Comparison of ENCODE assay signal across 19 cellular contexts in the genomic region with DNA sequence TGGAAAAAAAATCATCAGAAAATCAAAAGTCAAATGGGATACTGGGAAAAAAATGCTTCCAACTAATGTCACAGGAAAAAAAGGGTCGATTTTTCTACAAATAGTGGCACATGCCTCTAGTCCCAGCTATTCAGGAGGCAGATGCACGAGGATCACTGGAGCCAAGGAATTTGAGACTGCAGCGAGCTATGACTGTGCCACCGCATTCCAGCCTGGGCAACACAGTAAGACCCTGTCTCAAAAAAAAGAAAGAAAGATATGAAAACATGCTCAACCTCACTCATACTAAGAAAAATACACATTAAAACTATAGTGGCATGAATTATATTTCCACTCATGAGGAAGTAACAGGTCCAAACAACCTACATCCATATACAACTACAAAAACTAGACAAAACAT.
"Had no signal": no experiment of that assay in that cellular context is flagged by ENCODE, and none has a peak within 500 bp of the region (broad histone marks: within the 10 kb centered on the region; RNA-seq: fewer than 3 reads in every experiment).

No MANE protein-coding gene starts in this region.

- H3K27ac ChIP-seq: coronary artery, epithelial cell of prostate, lower lobe of right lung, testis, vagina, WERI-Rb-1 had no signal

- H3K4me3 ChIP-seq: coronary artery, lower lobe of right lung, testis, vagina had no signal

- H3K9me3 Mint-ChIP-seq: activated naive CD4-positive, alpha-beta T cell treated with anti-CD3 and anti-CD28 coated beads, Interleukin-2, amount 10 ng/mL, durations not matched to agents 7 days and 5 days; activated T-cell treated with anti-CD3 and anti-CD28 coated beads, Interleukin-2, amount 50 U/mL, for 72 hours had no signal

- H3K27me3 Mint-ChIP-seq: activated naive CD4-positive, alpha-beta T cell treated with anti-CD3 and anti-CD28 coated beads, Interleukin-2, amount 10 ng/mL, durations not matched to agents 7 days and 5 days; stimulated activated naive B cell treated with anti-CD40 and anti-IgM and Interleukin-4, amounts not matched to agents 10 μg/mL and 1 μg/mL and 100 μg/mL, for 72 hours; type B pancreatic cell had no signal

- H3K36me3 ChIP-seq: lower lobe of right lung, vagina, WERI-Rb-1 had no signal

- H3K27ac Mint-ChIP-seq: activated naive CD4-positive, alpha-beta T cell treated with anti-CD3 and anti-CD28 coated beads, Interleukin-2, amount 10 ng/mL, durations not matched to agents 7 days and 5 days; activated T-cell treated with anti-CD3 and anti-CD28 coated beads, Interleukin-2, amount 50 U/mL, for 72 hours; nephron progenitor cell; stimulated activated naive B cell treated with anti-CD40 and anti-IgM and Interleukin-4, amounts not matched to agents 10 μg/mL and 1 μg/mL and 100 μg/mL, for 72 hours; type B pancreatic cell had no signal

- H3K4me3 Mint-ChIP-seq: activated naive CD4-positive, alpha-beta T cell treated with anti-CD3 and anti-CD28 coated beads, Interleukin-2, amount 10 ng/mL, durations not matched to agents 7 days and 5 days; activated T-cell treated with anti-CD3 and anti-CD28 coated beads, Interleukin-2, amount 50 U/mL, for 72 hours; nephron progenitor cell; stimulated activated naive B cell treated with anti-CD40 and anti-IgM and Interleukin-4, amounts not matched to agents 10 μg/mL and 1 μg/mL and 100 μg/mL, for 72 hours; type B pancreatic cell had no signal

- DNase-seq: activated CD8-positive, alpha-beta memory T cell treated with anti-CD3 and anti-CD28 coated beads, Interleukin-2, amount 50 U/mL, for 48 hours; activated effector memory CD4-positive, alpha-beta T cell treated with anti-CD3 and anti-CD28 coated beads, Interleukin-2, amount 50 U/mL, for 16 hours; activated naive CD4-positive, alpha-beta T cell treated with anti-CD3 and anti-CD28 coated beads, Interleukin-2, amount 10 ng/mL, durations not matched to agents 7 days and 5 days; activated T-cell treated with anti-CD3 and anti-CD28 coated beads, Interleukin-2, amount 50 U/mL, for 72 hours; amygdala; cerebellar nuclear complex; lower lobe of right lung; nephron progenitor cell; nucleus accumbens; stimulated activated CD4-positive, alpha-beta T cell treated with anti-CD3 and anti-CD28 coated beads, Interleukin-2, amount 100 ng/mL, for 24 hours; stimulated activated naive B cell treated with anti-CD40 and anti-IgM and Interleukin-4, amounts not matched to agents 10 μg/mL and 1 μg/mL and 100 μg/mL, for 72 hours; T-helper 1 cell; testis; WERI-Rb-1 had no signal

- ATAC-seq: activated T-cell treated with anti-CD3 and anti-CD28 coated beads, Interleukin-2, amount 50 U/mL, for 72 hours; lower lobe of right lung; sciatic nerve; stimulated activated naive B cell treated with anti-CD40 and anti-IgM and Interleukin-4, amounts not matched to agents 10 μg/mL and 1 μg/mL and 100 μg/mL, for 72 hours had no signal

- H3K4me1 Mint-ChIP-seq: nephron progenitor cell had no signal

- H3K9me3 ChIP-seq: lower lobe of right lung, testis, vagina had no signal

- H3K27me3 ChIP-seq: testis, vagina had no signal

- H3K4me1 ChIP-seq: lower lobe of right lung, testis had no signal
